8 cellular contexts compared by ENCODE assay signal in genomic region chr17:67963145-67963572, GRCh38. TPM values are rescaled to one million over a fixed set of nuclear protein-coding genes. Genes with fewer than 3 reads are reported as not detected.
DNase-seq lines count a peak whose midpoint lies in the region; FAIRE-seq and TF ChIP-seq lines count a peak whose summit lies in the region.
"Not testable (repeated sequence)": the region's sequence is repeated elsewhere in the genome, so short reads cannot be mapped to it uniquely, and the experiment has no call there.

No MANE protein-coding gene starts in this region.

- TF ChIP-seq CTCF in D721Med (IDR thresholded peaks at IDR 0.05; ENCODE audit: insufficient read depth, missing control alignments), result peak; percentile 81
- TF ChIP-seq CTCF in HFF-Myc (IDR thresholded peaks at IDR 0.05; ENCODE audit: low read depth, low read length, missing control alignments), result peak; percentile 53
- peak; percentile 53 for TF ChIP-seq CTCF in fibroblast of the aortic adventitia (IDR thresholded peaks at IDR 0.05; ENCODE audit: insufficient read depth, low read length)
- peak; percentile 59 to 70 (median 62) for TF ChIP-seq CTCF in nephron (IDR thresholded peaks at IDR 0.05; ENCODE audit: unreplicated experiment in 3 of 3)

- not testable (repeated sequence) for H3K4me3 Mint-ChIP-seq in nephron

- not testable (repeated sequence) for H3K4me1 Mint-ChIP-seq in nephron

- H3K4me3 ChIP-seq in HFF-Myc (replicated peaks; ENCODE audit: low read depth, low read length); fibroblast of the aortic adventitia (ENCODE audit: low read depth, low read length): not testable (repeated sequence)

- H3K36me3 Mint-ChIP-seq in nephron (ENCODE audit: low read depth), result peaks cover 63% of the 10 kb centered on the region

- H3K9me3 Mint-ChIP-seq in nephron, result not testable (repeated sequence)

- H3K27me3 Mint-ChIP-seq in nephron (ENCODE audit: low read depth), result not testable (repeated sequence)

- H3K27ac Mint-ChIP-seq in nephron, result peak overlapping the region in 1 of 3 experiments; percentile 14

- not testable (repeated sequence) for DNase-seq in D721Med (ENCODE audit: insufficient read length, low spot score)
- peak; percentile 35 for DNase-seq in HFF-Myc (ENCODE audit: extremely low read depth, low read depth)
- DNase-seq in NCI-H2081 (lab: John Stamatoyannopoulos, UW), result peak; percentile 76 to 81
- peak; percentile 58 for DNase-seq in SW480 (ENCODE audit: low spot score)
- peak; percentile 62 for DNase-seq in activated gamma-delta T cell treated with anti-CD3 and anti-CD28 coated beads, Interleukin-2, amount 50 U/mL, for 16 hours (ENCODE audit: low read depth)
- DNase-seq in fibroblast of the aortic adventitia (ENCODE audit: low read depth), result peak; percentile 85
- peak; percentile 32 to 57 for DNase-seq in stimulated activated CD8-positive, alpha-beta memory T cell treated with anti-CD3 and anti-CD28 coated beads, Interleukin-7, amount 100 ng/mL, for 1 hour (ENCODE audit: low read depth in 2 of 2)

- not testable (repeated sequence) for FAIRE-seq in D721Med (lab: Jason Lieb, UNC)

RNA-seq across cellular contexts. Expression of gene C17orf58, which starts 33.1 kb away (rescaled TPM):
- 4.9 and 11.7 TPM in 2 replicates for total RNA-seq in fibroblast of the aortic adventitia (ENCODE audit: low replicate concordance)
